Comparison of ENCODE assay signal across 14 cellular contexts in genomic region chr2:36338827-36339145, GRCh38. TPM values are rescaled to one million over a fixed set of nuclear protein-coding genes. Genes with fewer than 3 reads are reported as not detected.
DNase-seq lines count a peak whose midpoint lies in the region; ATAC-seq and TF ChIP-seq lines count a peak whose summit lies in the region.
"Had no signal": no experiment of that assay in that cellular context is flagged by ENCODE, and none has a peak within 500 bp of the region (broad histone marks: within the 10 kb centered on the region; RNA-seq: fewer than 3 reads in every experiment).

No MANE protein-coding gene starts in this region.

- H3K27ac Mint-ChIP-seq in CD8-positive, alpha-beta T cell, result no peak overlapping the region
- H3K27ac Mint-ChIP-seq: stimulated activated naive B cell treated with anti-CD40 and anti-IgM and Interleukin-4, amounts not matched to agents 10 μg/mL and 1 μg/mL and 100 μg/mL, for 72 hours had no signal

- DNase-seq in AG20443 (ENCODE audit: low spot score), result peak; percentile 47
- peak; percentile 30 to 76 for DNase-seq in cardiac fibroblast (ENCODE audit: low read depth in 2 of 2)
- peak; percentile 55 for DNase-seq in mesenchymal stem cell
- no peak for DNase-seq in CD8-positive, alpha-beta T cell
- no peak for DNase-seq in ascending aorta (ENCODE audit: low spot score in 2 of 2)
- DNase-seq in occipital lobe (lab: John Stamatoyannopoulos, UW), result no peak
- DNase-seq: activated naive CD4-positive, alpha-beta T cell treated with Interleukin-2 at 50 U/mL for 16 hours; BE2C; DMS79; GOT3; stimulated activated naive B cell treated with anti-CD40 and anti-IgM and Interleukin-4, amounts not matched to agents 10 μg/mL and 1 μg/mL and 100 μg/mL, for 72 hours had no signal

- peaks cover 3% of the 10 kb centered on the region for H3K27me3 Mint-ChIP-seq in CD8-positive, alpha-beta T cell (ENCODE audit: low read depth)

- H3K9me3 ChIP-seq in mesenchymal stem cell (ENCODE audit: control insufficient read depth, low read length) (no peaks in the 10 kb centered on the region), ascending aorta (no peaks in the 10 kb centered on the region)
- no peaks in the 10 kb centered on the region for H3K9me3 ChIP-seq in CD8-positive, alpha-beta T cell (ENCODE audit: low read length)
- H3K9me3 ChIP-seq: BE2C had no signal

- H3K4ac ChIP-seq in mesenchymal stem cell (ENCODE audit: low read depth in 1 of 2, low read length in 2 of 2), result no peak overlapping the region

- no peak overlapping the region for H3K9ac ChIP-seq in mesenchymal stem cell (ENCODE audit: low read length)

- WGBS in mesenchymal stem cell, result no CpG with 5 or more reads among the region's 1 CpG

- POLR2A ChIA-PET in CD8-positive, alpha-beta T cell (lab: Charles Lee), result no interaction called here

- H2AK5ac ChIP-seq in mesenchymal stem cell (ENCODE audit: low read length, severe bottlenecking), result no peak overlapping the region

- H3K23ac ChIP-seq in mesenchymal stem cell (ENCODE audit: low read length in 2 of 2), result no peak overlapping the region

- H3K4me1 ChIP-seq in mesenchymal stem cell (ENCODE audit: control insufficient read depth, insufficient read depth, low read depth, low read length) (peaks cover 9% of the 10 kb centered on the region), ascending aorta (no peaks in the 10 kb centered on the region)
- no peaks in the 10 kb centered on the region for H3K4me1 ChIP-seq in CD8-positive, alpha-beta T cell (ENCODE audit: insufficient read depth, low read length)
- H3K4me1 ChIP-seq: BE2C had no signal

- intact Hi-C loops in CD8-positive, alpha-beta T cell (cut with DNase I, micrococcal nuclease), result no loop called here
- intact Hi-C loops in ascending aorta (cut with DNase I), result no loop called here

- H2BK15ac ChIP-seq in mesenchymal stem cell (ENCODE audit: low read depth, poor library complexity, severe bottlenecking), result no peak overlapping the region

- H4K8ac ChIP-seq in mesenchymal stem cell (ENCODE audit: low read length), result no peak overlapping the region

- H2BK5ac ChIP-seq in mesenchymal stem cell (ENCODE audit: low read depth, low read length, poor library complexity, severe bottlenecking), result no peak overlapping the region

- CTCF ChIA-PET in CD8-positive, alpha-beta T cell (lab: Charles Lee), result interaction anchor here (1.2 to 1.3 kb wide), 2 partner anchors 14 to 365 kb away, joined by 3 to 4 read pairs; no protein-coding TSS in a partner anchor

- no peaks in the 10 kb centered on the region for H3K9me3 Mint-ChIP-seq in CD8-positive, alpha-beta T cell
- H3K9me3 Mint-ChIP-seq: stimulated activated naive B cell treated with anti-CD40 and anti-IgM and Interleukin-4, amounts not matched to agents 10 μg/mL and 1 μg/mL and 100 μg/mL, for 72 hours had no signal

- no peak overlapping the region for H4K91ac ChIP-seq in mesenchymal stem cell (ENCODE audit: low read length)

- H3K4me3 Mint-ChIP-seq in CD8-positive, alpha-beta T cell, result no peak overlapping the region
- H3K4me3 Mint-ChIP-seq: stimulated activated naive B cell treated with anti-CD40 and anti-IgM and Interleukin-4, amounts not matched to agents 10 μg/mL and 1 μg/mL and 100 μg/mL, for 72 hours had no signal

- no peaks in the 10 kb centered on the region for H3K79me1 ChIP-seq in mesenchymal stem cell (replicated peaks; ENCODE audit: low read length, poor library complexity, severe bottlenecking)

- peak; percentile 62; the same call in 1 of the 2 replicates for TF ChIP-seq EP300 in Ishikawa (IDR thresholded peaks at IDR 0.05; ENCODE audit: borderline replicate concordance)

- H3K4me2 ChIP-seq in mesenchymal stem cell (ENCODE audit: low read length, poor library complexity, severe bottlenecking), result no peak overlapping the region

- H3K14ac ChIP-seq in mesenchymal stem cell (ENCODE audit: low read length in 2 of 2), result no peak overlapping the region

- TF ChIP-seq RAD21 in Ishikawa (IDR thresholded peaks at IDR 0.05; ENCODE audit: low read depth), result no peak

- H3K27ac ChIP-seq in mesenchymal stem cell (ENCODE audit: low read length, poor library complexity, severe bottlenecking) (peak overlapping the region; percentile 95), ascending aorta (no peak overlapping the region)
- H3K27ac ChIP-seq in CD8-positive, alpha-beta T cell (ENCODE audit: low read depth, low read length), result no peak overlapping the region
- H3K27ac ChIP-seq: HL-60 had no signal

- no peak overlapping the region for H3K18ac ChIP-seq in mesenchymal stem cell (ENCODE audit: low read depth in 1 of 2, low read length in 2 of 2)

- no peak for ATAC-seq in CD8-positive, alpha-beta T cell
- no peak for ATAC-seq in GM19023 (IDR thresholded peaks at IDR 0.05; ENCODE audit: unreplicated experiment)
- ATAC-seq: stimulated activated naive B cell treated with anti-CD40 and anti-IgM and Interleukin-4, amounts not matched to agents 10 μg/mL and 1 μg/mL and 100 μg/mL, for 72 hours had no signal

- TF ChIP-seq CTCF in cardiac fibroblast (IDR thresholded peaks at IDR 0.05; ENCODE audit: low read depth, low read length) (no peak), ascending aorta (IDR thresholded peaks at IDR 0.05) (no peak)
- no peak for TF ChIP-seq CTCF in CD8-positive, alpha-beta T cell (IDR thresholded peaks at IDR 0.05)

- H2AFZ ChIP-seq in mesenchymal stem cell (ENCODE audit: low read depth, low read length), result no peak overlapping the region

- H3K4me3 ChIP-seq in cardiac fibroblast (replicated peaks in 1 of 2; ENCODE audit: low read depth in 2 of 2, low read length in 2 of 2) (no peak overlapping the region), mesenchymal stem cell (ENCODE audit: insufficient read depth in 1 of 2, low read depth in 1 of 2, low read length in 2 of 2) (no peak overlapping the region), ascending aorta (no peak overlapping the region)
- no peak overlapping the region for H3K4me3 ChIP-seq in CD8-positive, alpha-beta T cell (ENCODE audit: low read depth, low read length)

- no peaks in the 10 kb centered on the region for H3K36me3 Mint-ChIP-seq in CD8-positive, alpha-beta T cell
- H3K36me3 Mint-ChIP-seq: stimulated activated naive B cell treated with anti-CD40 and anti-IgM and Interleukin-4, amounts not matched to agents 10 μg/mL and 1 μg/mL and 100 μg/mL, for 72 hours had no signal

- H3K4me1 Mint-ChIP-seq in CD8-positive, alpha-beta T cell (ENCODE audit: low read depth), result peaks cover under 1% of the 10 kb centered on the region
- H3K4me1 Mint-ChIP-seq: stimulated activated naive B cell treated with anti-CD40 and anti-IgM and Interleukin-4, amounts not matched to agents 10 μg/mL and 1 μg/mL and 100 μg/mL, for 72 hours had no signal

- no peak overlapping the region for H2BK12ac ChIP-seq in mesenchymal stem cell (ENCODE audit: low read length in 2 of 2)

- H3K27me3 ChIP-seq in mesenchymal stem cell (ENCODE audit: control insufficient read depth in 1 of 2, insufficient read depth in 1 of 2, low read length in 2 of 2) (no peaks in the 10 kb centered on the region), ascending aorta (no peaks in the 10 kb centered on the region)
- no peaks in the 10 kb centered on the region for H3K27me3 ChIP-seq in CD8-positive, alpha-beta T cell (ENCODE audit: insufficient read depth, low read length)
- H3K27me3 ChIP-seq: BE2C had no signal

- H3K36me3 ChIP-seq in mesenchymal stem cell (ENCODE audit: control insufficient read depth in 1 of 2, insufficient read depth in 2 of 2, low read depth in 1 of 2, low read length in 2 of 2) (no peaks in the 10 kb centered on the region), ascending aorta (no peaks in the 10 kb centered on the region)
- H3K36me3 ChIP-seq in CD8-positive, alpha-beta T cell (ENCODE audit: insufficient read depth, low read length), result no peaks in the 10 kb centered on the region
- H3K36me3 ChIP-seq: BE2C had no signal

- H2BK120ac ChIP-seq in mesenchymal stem cell (ENCODE audit: low read depth, low read length), result no peak overlapping the region

TF ChIP-seq in Ishikawa, 13 proteins besides CTCF, POLR2A, EP300 and RAD21:
- peak; percentile 96 for TF ChIP-seq TEAD4 (IDR thresholded peaks at IDR 0.05)
- TF ChIP-seq MAX (IDR thresholded peaks at IDR 0.05), result no peak

RNA-seq across cellular contexts. Expression of gene CRIM1, which starts 16.8 kb away (rescaled TPM):
- polyA plus RNA-seq in mesenchymal stem cell (2013, experiment 1 of 2), result 70.6 TPM
- polyA plus RNA-seq in mesenchymal stem cell (2013, experiment 2 of 2), result 70.6 TPM
- total RNA-seq in CD8-positive, alpha-beta T cell, result 1 to 10 TPM; 4.3 to 5.3 TPM
- total RNA-seq in ascending aorta (273 TPM), occipital lobe (105 TPM)

Comparison
In these comparisons a context has a peak if more than half of its experiments do, and no peak if none do; other contexts are left out.
1. DNase-seq: peak in AG20443 (single experiment), cardiac fibroblast (2 of 2) and mesenchymal stem cell (single experiment); none in CD8-positive, alpha-beta T cell (0 of 7), ascending aorta (0 of 2) and occipital lobe (single experiment).
2. RNA of gene CRIM1, which starts 16.8 kb away (total RNA-seq): 273 TPM in ascending aorta (single experiment) and 105 TPM in occipital lobe (single experiment); 4.3 to 5.3 TPM in CD8-positive, alpha-beta T cell; every median in the first group is over 10 times any median in the second.